19 cellular contexts compared by ENCODE assay signal in genomic region chr7:138907849-138908248, GRCh38.
"Had no signal": no experiment of that assay in that cellular context is flagged by ENCODE, and none has a peak within 500 bp of the region (broad histone marks: within the 10 kb centered on the region; RNA-seq: fewer than 3 reads in every experiment).

No MANE protein-coding gene starts in this region.

- H3K4me1 ChIP-seq: sigmoid colon, stomach, vagina had no signal

- DNase-seq: activated CD4-positive, alpha-beta T cell treated with anti-CD3 and anti-CD28 coated beads, Interleukin-2, amount 50 U/mL, for 1 hour; activated CD4-positive, CD25-positive, alpha-beta regulatory T cell treated with anti-CD3 and anti-CD28 coated beads, Interleukin-2, amount 50 U/mL, for 72 hours; activated gamma-delta T cell; effector memory CD8-positive, alpha-beta T cell; foreskin melanocyte; kidney; naive B cell; ovary; sigmoid colon; stimulated activated CD4-positive, alpha-beta T cell treated with anti-CD3 and anti-CD28 coated beads, Interleukin-4, amount 100 ng/mL, for 24 hours; stomach; T-helper 1 cell; T-helper 9 cell; trophoblast cell had no signal

- H3K36me3 ChIP-seq: ovary, sigmoid colon, vagina had no signal

- H3K4me3 ChIP-seq: cardiac muscle cell, lung, ovary, sigmoid colon, stomach, vagina had no signal

- ATAC-seq: activated naive CD4-positive, alpha-beta T cell treated with anti-CD3 and anti-CD28 coated beads, Interleukin-2, amount 50 U/mL, for 72 hours; effector memory CD8-positive, alpha-beta T cell; left lobe of liver had no signal

- H3K27me3 ChIP-seq: cardiac muscle cell, ovary, sigmoid colon, stomach, vagina had no signal

- H3K27ac ChIP-seq: cardiac muscle cell, ovary, sigmoid colon, stomach, vagina had no signal

- H3K9me3 ChIP-seq: ovary, sigmoid colon, stomach, vagina had no signal
